In the genomic region with DNA sequence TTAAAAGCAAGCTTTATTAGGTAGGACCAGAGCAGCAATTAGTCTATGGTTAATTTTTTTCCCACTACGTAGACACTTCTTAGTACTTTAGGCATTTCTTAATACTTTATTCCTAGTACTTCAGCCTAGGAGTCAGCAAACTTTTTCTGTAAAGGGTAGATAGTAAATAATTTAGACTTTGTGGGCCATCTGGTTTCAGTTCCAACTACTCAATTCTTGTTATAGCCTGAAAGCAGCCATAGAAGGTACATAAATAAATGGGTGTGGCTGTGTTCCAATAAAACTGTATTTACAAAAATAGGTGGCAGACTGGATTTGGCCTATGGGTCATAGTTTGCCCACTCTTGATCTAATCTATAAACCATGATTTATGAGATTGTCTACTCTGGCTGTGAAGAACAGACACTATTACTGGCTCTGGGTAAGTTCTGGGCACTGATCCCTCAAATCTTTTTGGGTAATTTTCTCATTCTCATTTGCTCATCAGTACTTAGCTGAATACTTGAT, we compare ENCODE assay signal across 24 cellular contexts.
DNase-seq lines count a peak whose midpoint lies in the region; ATAC-seq and TF ChIP-seq lines count a peak whose summit lies in the region.
"Had no signal": no experiment of that assay in that cellular context is flagged by ENCODE, and none has a peak within 500 bp of the region (broad histone marks: within the 10 kb centered on the region; RNA-seq: fewer than 3 reads in every experiment).

No MANE protein-coding gene starts in this region.

- CTCF ChIA-PET in PC-3 (lab: Charles Lee) = no interaction called here
- CTCF ChIA-PET in WTC11 (lab: Charles Lee) = no interaction called here

- DNase-seq in PC-3 (peak; percentile 47), left colon (no peak), gastrocnemius medialis (no peak), suprapubic skin (ENCODE audit: low spot score in 2 of 2) (no peak), WTC11 (ENCODE audit: low spot score) (no peak), KBM-7 (no peak)
- DNase-seq: activated CD4-positive, alpha-beta T cell treated with anti-CD3 and anti-CD28 coated beads, Interleukin-2, amount 50 U/mL, for 1 hour; activated CD8-positive, alpha-beta memory T cell treated with anti-CD3 and anti-CD28 coated beads, Interleukin-2, amount 50 U/mL, for 48 hours; amygdala; CD8-positive, alpha-beta memory T cell; DND-41; effector CD8-positive, alpha-beta T cell; GM23248; heart left ventricle; mesenchymal stem cell; MG63; NCI-H2081; NCI-H524 treated with DMSO at 0.1 percent for 48 hours; Peyer's patch; retina; stimulated activated naive B cell treated with anti-CD40 and anti-IgM and Interleukin-4, amounts not matched to agents 10 μg/mL and 1 μg/mL and 100 μg/mL, for 72 hours; upper lobe of left lung had no signal

- H3K4me1 ChIP-seq in Loucy (ENCODE audit: insufficient read depth, low read length, poor library complexity, severe bottlenecking) (peaks cover 60% of the 10 kb centered on the region), PC-3 (ENCODE audit: insufficient read depth, low read length) (peaks cover 12% of the 10 kb centered on the region), gastrocnemius medialis (peaks cover 46 to 48% of the 10 kb centered on the region in 2 donors), suprapubic skin (peaks cover 34% of the 10 kb centered on the region)

- 0 out of 2 replicates have a peak overlapping the region, but pooled peaks have one; percentile 13 for H2AFZ ChIP-seq in Loucy (ENCODE audit: low read length)
- H2AFZ ChIP-seq in PC-3 (ENCODE audit: low read length) = no peak overlapping the region
- H2AFZ ChIP-seq: GM23248 had no signal

- 0 out of 2 replicates have a peak, but pooled peaks cover 3% of the 10 kb centered on the region for H3K36me3 Mint-ChIP-seq in WTC11

- TF ChIP-seq POLR2A in gastrocnemius medialis (IDR thresholded peaks at IDR 0.05) (no peak), suprapubic skin (IDR thresholded peaks at IDR 0.05) (no peak)

- no peak for TF ChIP-seq EP300 in suprapubic skin (IDR thresholded peaks at IDR 0.05)

- H3K9me3 ChIP-seq in Loucy (ENCODE audit: insufficient read depth, low read depth, low read length) (no peaks in the 10 kb centered on the region), PC-3 (ENCODE audit: low read length) (no peaks in the 10 kb centered on the region), gastrocnemius medialis (no peaks in the 10 kb centered on the region), suprapubic skin (no peaks in the 10 kb centered on the region)
- H3K9me3 ChIP-seq: Peyer's patch, upper lobe of left lung had no signal

- peaks cover 7% of the 10 kb centered on the region for H3K9me3 Mint-ChIP-seq in WTC11

- H3K79me2 ChIP-seq in Loucy (ENCODE audit: insufficient read depth, low read length) (no peaks in the 10 kb centered on the region), PC-3 (ENCODE audit: low read length) (no peaks in the 10 kb centered on the region)

- H3K27me3 ChIP-seq in Loucy (ENCODE audit: insufficient read depth, low read length, poor library complexity, severe bottlenecking) (no peaks in the 10 kb centered on the region), PC-3 (ENCODE audit: low read length) (no peaks in the 10 kb centered on the region), gastrocnemius medialis (no peaks in the 10 kb centered on the region), suprapubic skin (no peaks in the 10 kb centered on the region)
- H3K27me3 ChIP-seq: heart left ventricle, MG63, Peyer's patch, upper lobe of left lung had no signal

- in situ Hi-C loops in gastrocnemius medialis (cut with MboI; ENCODE audit: low sequenced_read_pairs in 4 of 4) (no loop called here), KBM-7 (cut with MboI; ENCODE audit: low pct_unique_long_range_greater_than_20kb, low sequenced_read_pairs) (no loop called here)

- intact Hi-C loops in PC-3 (cut with micrococcal nuclease) (no loop called here), left colon (cut with DNase I, micrococcal nuclease) (no loop called here), gastrocnemius medialis (cut with DNase I; ENCODE audit: low total_unique reads) (loop anchor here (1.0 to 5.0 kb wide), 2 partner anchors 126 to 365 kb away; no protein-coding TSS in a partner anchor)

- no peak overlapping the region for H3K27ac Mint-ChIP-seq in WTC11
- H3K27ac Mint-ChIP-seq: CD8-positive, alpha-beta memory T cell; stimulated activated naive B cell treated with anti-CD40 and anti-IgM and Interleukin-4, amounts not matched to agents 10 μg/mL and 1 μg/mL and 100 μg/mL, for 72 hours had no signal

- no peaks in the 10 kb centered on the region for H3K36me3 ChIP-seq in Loucy (ENCODE audit: insufficient read depth, low read length)
- no peaks in the 10 kb centered on the region for H3K36me3 ChIP-seq in PC-3 (ENCODE audit: low read depth, low read length)
- H3K36me3 ChIP-seq in gastrocnemius medialis = no peaks in the 10 kb centered on the region
- H3K36me3 ChIP-seq in suprapubic skin = no peaks in the 10 kb centered on the region
- H3K36me3 ChIP-seq: heart left ventricle, MG63, Peyer's patch, upper lobe of left lung had no signal

- 45% methylated on average over 1 of the region's 1 CpG for WGBS in suprapubic skin

- H3K4me3 ChIP-seq in Loucy (ENCODE audit: low read length, poor library complexity, severe bottlenecking) = no peak overlapping the region
- no peak overlapping the region for H3K4me3 ChIP-seq in PC-3 (ENCODE audit: low read length)
- no peak overlapping the region for H3K4me3 ChIP-seq in gastrocnemius medialis
- H3K4me3 ChIP-seq in suprapubic skin = no peak overlapping the region
- H3K4me3 ChIP-seq: GM23248, heart left ventricle, MG63, Peyer's patch, upper lobe of left lung had no signal

- TF ChIP-seq CTCF in Loucy (conservative IDR thresholded peaks at IDR 0.05; ENCODE audit: low read length) (no peak), PC-3 (conservative IDR thresholded peaks at IDR 0.05; ENCODE audit: low read depth, low read length) (no peak), gastrocnemius medialis (IDR thresholded peaks at IDR 0.05 in 4 of 5, conservative IDR thresholded peaks at IDR 0.05 in 1 of 5) (no peak), suprapubic skin (IDR thresholded peaks at IDR 0.05) (no peak), WTC11 (IDR thresholded peaks at IDR 0.05) (no peak)

- no peak overlapping the region for H3K4me3 Mint-ChIP-seq in WTC11
- H3K4me3 Mint-ChIP-seq: CD8-positive, alpha-beta memory T cell; central memory CD8-positive, alpha-beta T cell; stimulated activated naive B cell treated with anti-CD40 and anti-IgM and Interleukin-4, amounts not matched to agents 10 μg/mL and 1 μg/mL and 100 μg/mL, for 72 hours had no signal

- H3K4me2 ChIP-seq in Loucy (ENCODE audit: low read depth, low read length, poor library complexity, severe bottlenecking) (peak overlapping the region; percentile 88), PC-3 (ENCODE audit: low read length) (no peak overlapping the region)

- ATAC-seq in PC-3 = peak; percentile 49; the same call in 1 of the 2 replicates
- ATAC-seq in left colon = peak; percentile 19
- ATAC-seq in gastrocnemius medialis = no peak
- no peak for ATAC-seq in WTC11
- ATAC-seq: heart left ventricle; stimulated activated naive B cell treated with anti-CD40 and anti-IgM and Interleukin-4, amounts not matched to agents 10 μg/mL and 1 μg/mL and 100 μg/mL, for 72 hours had no signal

- H4K20me1 ChIP-seq in Loucy (ENCODE audit: insufficient read depth, low read length, poor library complexity, severe bottlenecking) = no peaks in the 10 kb centered on the region
- no peaks in the 10 kb centered on the region for H4K20me1 ChIP-seq in PC-3 (ENCODE audit: low read length)

- H3K27ac ChIP-seq in PC-3 (ENCODE audit: low read length) (no peak overlapping the region), gastrocnemius medialis (peak overlapping the region; percentile 24 to 86 (median 84)), suprapubic skin (no peak overlapping the region)
- H3K27ac ChIP-seq: GM23248, upper lobe of left lung had no signal

- H3K27me3 Mint-ChIP-seq in WTC11 (ENCODE audit: low read depth) = peaks cover 2% of the 10 kb centered on the region; the same call in 1 of the 2 replicates
- H3K27me3 Mint-ChIP-seq: CD8-positive, alpha-beta memory T cell; central memory CD8-positive, alpha-beta T cell; stimulated activated naive B cell treated with anti-CD40 and anti-IgM and Interleukin-4, amounts not matched to agents 10 μg/mL and 1 μg/mL and 100 μg/mL, for 72 hours had no signal

- H3K9me2 ChIP-seq in Loucy (replicated peaks; ENCODE audit: low read depth, low read length) = no peaks in the 10 kb centered on the region
- H3K9me2 ChIP-seq in PC-3 (replicated peaks; ENCODE audit: low read length) = no peaks in the 10 kb centered on the region

- H3K9ac ChIP-seq in Loucy (ENCODE audit: low read depth, low read length, poor library complexity, severe bottlenecking) = peak overlapping the region; percentile 86
- no peak overlapping the region for H3K9ac ChIP-seq in PC-3 (ENCODE audit: low read length)
- H3K9ac ChIP-seq: GM23248 had no signal

- no TSS peak for BruUV-seq in PC-3 (replicated peaks; lab: Mats Ljungman, UMichigan)

- POLR2A ChIA-PET in PC-3 (lab: Charles Lee; ENCODE audit: unreplicated experiment) (interaction anchor here (0.6 kb wide), 1 partner anchor 64 kb away, joined by 4 read pairs; no protein-coding TSS in a partner anchor), WTC11 (lab: Charles Lee) (no interaction called here)

- H3K4me1 Mint-ChIP-seq in WTC11 = peaks cover 4% of the 10 kb centered on the region

- peaks cover 20% of the 10 kb centered on the region for H3F3A ChIP-seq in Loucy (ENCODE audit: low read depth)
- H3F3A ChIP-seq in PC-3 (ENCODE audit: low read length, unreplicated experiment) = no peaks in the 10 kb centered on the region

TF ChIP-seq in WTC11, 78 proteins besides CTCF, POLR2A, EP300 and RAD21 (continues in another document):
- no peak for TF ChIP-seq SP1 (CRISPR knock-in tag; conservative IDR thresholded peaks at IDR 0.05)
- no peak for TF ChIP-seq GABPB1 (CRISPR knock-in tag; IDR thresholded peaks at IDR 0.05)

Comparison
In these comparisons a context has a peak if more than half of its experiments do, and no peak if none do; other contexts are left out.
1. ATAC-seq: peak in PC-3 (single experiment) and left colon (single experiment); none in gastrocnemius medialis (0 of 2) and WTC11 (single experiment).
2. H3K27ac ChIP-seq: peak in gastrocnemius medialis (4 of 4); none in PC-3 (single experiment) and suprapubic skin (single experiment).